17 cellular contexts compared by ENCODE assay signal in genomic region chr2:12932192-12932591, GRCh38.
A peak's percentile ranks its signal among the peaks of the same experiment; 100 is the strongest.
DNase-seq lines count a peak whose midpoint lies in the region; TF ChIP-seq lines count a peak whose summit lies in the region.
"Had no signal": no experiment of that assay in that cellular context is flagged by ENCODE, and none has a peak within 500 bp of the region (broad histone marks: within the 10 kb centered on the region; RNA-seq: fewer than 3 reads in every experiment).

No MANE protein-coding gene starts in this region.

- peaks cover 39% of the 10 kb centered on the region for H3K4me1 ChIP-seq in BE2C
- peaks cover 4 to 19% of the 10 kb centered on the region in 2 donors for H3K4me1 ChIP-seq in adrenal gland (replicated peaks in 1 of 2)
- H3K4me1 ChIP-seq in mesodermal cell (ENCODE audit: control insufficient read depth, insufficient read depth, low read length, poor library complexity, severe bottlenecking) = peaks cover 27% of the 10 kb centered on the region

- no peak for TF ChIP-seq POLR2A in adrenal gland (IDR thresholded peaks at IDR 0.05)

- no peaks in the 10 kb centered on the region for H3K9me3 ChIP-seq in BE2C
- no peaks in the 10 kb centered on the region for H3K9me3 ChIP-seq in adrenal gland (replicated peaks in 1 of 3)
- no peaks in the 10 kb centered on the region for H3K9me3 ChIP-seq in mesodermal cell (ENCODE audit: control insufficient read depth, low read length)

- H3K4me3 ChIP-seq in BE2C (ENCODE audit: low read depth, low read length) (no peak overlapping the region), adrenal gland (no peak overlapping the region), mesodermal cell (ENCODE audit: extremely low read depth, insufficient read depth, low read length, poor library complexity, severe bottlenecking) (no peak overlapping the region)

- TF ChIP-seq CTCF in BE2C (IDR thresholded peaks at IDR 0.05; ENCODE audit: low read depth, low read length) (no peak), adrenal gland (IDR thresholded peaks at IDR 0.05) (no peak)

- WGBS in adrenal gland, 4 donors = 28 to 45% (median 30%) methylated on average over 3 of the region's 3 CpGs
- 76 to 79% methylated on average over 3 of the region's 3 CpGs for WGBS in mesodermal cell (ENCODE audit: insufficient coverage in 2 of 2), 2 experiments

- H3K27ac ChIP-seq in adrenal gland = peak overlapping the region in 4 of 5 donors; percentile 10 to 52 (median 47)
- H3K27ac ChIP-seq in mesodermal cell (ENCODE audit: low read depth, low read length, severe bottlenecking) = peak overlapping the region; percentile 23
- H3K27ac ChIP-seq: KMS-11 had no signal

- H3K27me3 ChIP-seq in BE2C (no peaks in the 10 kb centered on the region), adrenal gland (no peaks in the 10 kb centered on the region)

- intact Hi-C loops in adrenal gland (cut with DNase I) = loop anchor here in 1 of 2 donors (5.0 to 10.0 kb wide), 2 partner anchors 73 to 1100 kb away; no protein-coding TSS in a partner anchor

- DNase-seq in BE2C = peak; percentile 76
- peak; percentile 35 for DNase-seq in RPMI7951 (ENCODE audit: low read depth)
- peak; percentile 22 to 81 (median 64) for DNase-seq in adrenal gland
- DNase-seq in superior temporal gyrus (ENCODE audit: extremely low spot score) = no peak
- DNase-seq in HuH-7.5 (ENCODE audit: low spot score) = no peak
- no peak for DNase-seq in activated T-cell treated with anti-CD3 and anti-CD28 coated beads, Interleukin-2, amount 50 U/mL, for 1 hour
- DNase-seq: CD4-positive, CD25-positive, alpha-beta regulatory T cell; DMS79 treated with DMSO at 0.1 percent for 48 hours; IMR-90; NCI-H1092 treated with DMSO at 0.1 percent for 48 hours; NCI-H146; NCI-H2029; NCI-H226; NCI-H774; SHP77 had no signal

- no peaks in the 10 kb centered on the region for H3K36me3 ChIP-seq in BE2C
- no peaks in the 10 kb centered on the region for H3K36me3 ChIP-seq in adrenal gland (replicated peaks in 1 of 2)
- no peaks in the 10 kb centered on the region for H3K36me3 ChIP-seq in mesodermal cell (ENCODE audit: control insufficient read depth, insufficient read depth, low read length)

Comparison
In these comparisons a context has a peak if more than half of its experiments do, and no peak if none do; other contexts are left out.
1. DNase-seq: peak in BE2C (single experiment), RPMI7951 (single experiment) and adrenal gland (7 of 7); none in superior temporal gyrus (single experiment), HuH-7.5 (single experiment) and activated T-cell treated with anti-CD3 and anti-CD28 coated beads, Interleukin-2, amount 50 U/mL, for 1 hour (single experiment).